Comparison of ENCODE assay signal across 10 cellular contexts in the genomic region with DNA sequence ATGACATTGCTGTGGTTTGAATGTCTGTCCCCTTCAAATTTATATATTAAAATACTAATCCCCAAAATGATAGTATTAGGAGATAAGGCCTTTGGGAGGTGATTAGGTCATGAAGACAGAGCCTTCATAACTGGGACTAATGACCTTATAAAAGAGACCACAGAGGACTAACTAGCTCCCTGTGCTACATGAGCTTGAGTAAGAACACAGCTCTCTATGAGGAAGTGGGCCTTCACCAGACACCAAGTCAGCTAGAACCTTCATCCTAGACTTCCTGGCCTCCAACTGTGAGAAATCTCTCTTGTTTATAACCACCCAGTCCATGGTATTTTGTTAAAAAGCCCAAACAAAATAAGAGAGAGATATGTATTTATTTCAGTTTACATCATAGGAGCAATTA.
A peak's percentile ranks its signal among the peaks of the same experiment; 100 is the strongest.
DNase-seq lines count a peak whose midpoint lies in the region; ATAC-seq, FAIRE-seq and TF ChIP-seq lines count a peak whose summit lies in the region.
"Had no signal": no experiment of that assay in that cellular context is flagged by ENCODE, and none has a peak within 500 bp of the region (broad histone marks: within the 10 kb centered on the region; RNA-seq: fewer than 3 reads in every experiment).

No MANE protein-coding gene starts in this region.

- peak; percentile 25 for DNase-seq in GM13977 (ENCODE audit: low spot score)
- DNase-seq in NCI-H2107 (lab: John Stamatoyannopoulos, UW), result no peak
- DNase-seq in NCI-H2171 (lab: John Stamatoyannopoulos, UW), result no peak
- no peak for DNase-seq in RCC 7860 (ENCODE audit: low spot score)
- DNase-seq in stimulated activated CD4-positive, alpha-beta T cell treated with anti-CD3 and anti-CD28 coated beads, Interleukin-4, amount 100 ng/mL, for 4 hours, result no peak
- DNase-seq: activated CD4-positive, alpha-beta T cell treated with anti-CD3 and anti-CD28 coated beads, Interleukin-2, amount 50 U/mL, for 4 hours had no signal

- peak; percentile 76 for ATAC-seq in GM19452 (IDR thresholded peaks at IDR 0.05; ENCODE audit: unreplicated experiment)
- ATAC-seq in HG02884 (IDR thresholded peaks at IDR 0.05; ENCODE audit: unreplicated experiment), result peak; percentile 97
- ATAC-seq in HG03565 (IDR thresholded peaks at IDR 0.05; ENCODE audit: unreplicated experiment), result peak; percentile 99
- ATAC-seq: Right ventricle myocardium inferior had no signal

- TF ChIP-seq CTCF in GM13977 (IDR thresholded peaks at IDR 0.05; ENCODE audit: extremely low read depth, insufficient read depth, missing control alignments), result no peak

- in situ Hi-C loops in GM13977 (cut with MboI; ENCODE audit: low pct_unique_long_range_greater_than_20kb, low sequenced_read_pairs, unreplicated experiment), result no loop called here

- FAIRE-seq in RCC 7860 (lab: Jason Lieb, UNC), result no peak
